ENCODE assay signal across 19 cellular contexts in the genomic region with DNA sequence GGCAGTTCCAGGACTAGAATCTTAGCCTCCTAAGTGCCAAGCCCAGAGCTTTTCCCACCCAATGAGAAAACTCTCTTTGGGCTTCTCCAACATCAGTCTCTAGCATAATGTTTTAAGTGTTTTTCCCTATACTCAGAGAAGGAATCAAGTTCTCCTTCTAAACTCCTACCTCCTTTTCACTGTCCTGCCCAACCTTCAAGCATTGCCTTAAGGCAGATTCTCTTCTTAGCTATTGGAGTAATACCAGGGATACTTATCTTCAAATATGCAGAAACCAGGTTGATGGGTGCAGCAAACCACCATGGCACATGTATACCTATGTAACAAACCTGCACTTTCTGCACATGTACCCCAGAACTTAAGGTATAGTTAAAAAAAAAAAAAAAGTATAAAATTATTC.
A peak's percentile ranks its signal among the peaks of the same experiment; 100 is the strongest.
DNase-seq lines count a peak whose midpoint lies in the region; FAIRE-seq and TF ChIP-seq lines count a peak whose summit lies in the region.
"Had no signal": no experiment of that assay in that cellular context is flagged by ENCODE, and none has a peak within 500 bp of the region (broad histone marks: within the 10 kb centered on the region; RNA-seq: fewer than 3 reads in every experiment).

No MANE protein-coding gene starts in this region.

- no peak overlapping the region for H3K18ac ChIP-seq in H1 (ENCODE audit: extremely low read depth, low read length)

- FAIRE-seq in H1 (lab: Jason Lieb, UNC), result no peak
- FAIRE-seq: G401.6, GM12878 had no signal

- no peak overlapping the region for H3K4ac ChIP-seq in H1 (replicated peaks; ENCODE audit: insufficient read length, low read depth, low read length)

- H3K4me2 ChIP-seq in H1 (ENCODE audit: insufficient read depth in 1 of 2, low read depth in 2 of 2, low read length in 2 of 2), result no peak overlapping the region

- H3K27me3 Mint-ChIP-seq in CD14-positive monocyte (ENCODE audit: low read depth in 3 of 3), result peaks cover 1 to 4% (median 1%) of the 10 kb centered on the region in 3 donors
- H3K27me3 Mint-ChIP-seq in activated T-helper 1 cell treated with anti-CD3 and anti-CD28 coated beads, Interleukin-12 subunit alpha, Interleukin-12 subunit beta, Interleukin-2, Interleukin-4 antibody, amounts not matched to agents 30 ng/mL and 10 ng/mL and 1 ng/mL, durations not matched to agents 14 hours and 24 hours and 36 hours (ENCODE audit: insufficient read depth), result peaks cover 11% of the 10 kb centered on the region

- H3K4me1 ChIP-seq in H1 (replicated peaks in 1 of 4; ENCODE audit: control insufficient read depth in 3 of 4, insufficient read depth in 4 of 4, low read length in 3 of 4) (no peaks in the 10 kb centered on the region), neutrophil (ENCODE audit: control insufficient read depth in 1 of 2, insufficient read depth in 1 of 2, low read depth in 1 of 2, low read length in 1 of 2) (peaks cover 50% of the 10 kb centered on the region in 2 experiments)
- H3K4me1 ChIP-seq: Caco-2 had no signal

- intact Hi-C loops in CD14-positive monocyte (cut with micrococcal nuclease), result no loop called here
- intact Hi-C loops in activated T-helper 1 cell treated with anti-CD3 and anti-CD28 coated beads, Interleukin-12 subunit alpha, Interleukin-12 subunit beta, Interleukin-2, Interleukin-4 antibody, amounts not matched to agents 30 ng/mL and 10 ng/mL and 1 ng/mL, durations not matched to agents 14 hours and 24 hours and 36 hours (cut with micrococcal nuclease), result no loop called here

- no peak overlapping the region for H2BK20ac ChIP-seq in H1 (ENCODE audit: low read length)

- H3K36me3 ChIP-seq in H1 (ENCODE audit: control insufficient read depth in 2 of 4, insufficient read depth in 4 of 4, low read length in 3 of 4) (no peaks in the 10 kb centered on the region), neutrophil (no peaks in the 10 kb centered on the region)

- H3K27me3 ChIP-seq in H1 (replicated peaks in 1 of 4; ENCODE audit: control insufficient read depth in 3 of 4, extremely low read depth in 1 of 4, insufficient read depth in 3 of 4, low read length in 3 of 4) (no peaks in the 10 kb centered on the region), neutrophil (peaks cover 12% of the 10 kb centered on the region)

- H3K23me2 ChIP-seq in H1 (ENCODE audit: low read depth, low read length), result no peaks in the 10 kb centered on the region

- no peak overlapping the region for H3K27ac ChIP-seq in H1 (ENCODE audit: low read depth, low read length)
- H3K27ac ChIP-seq in neutrophil, result peak overlapping the region; percentile 35

- H3K4me1 Mint-ChIP-seq in CD14-positive monocyte, result peaks cover 56% of the 10 kb centered on the region
- H3K4me1 Mint-ChIP-seq in activated T-helper 1 cell treated with anti-CD3 and anti-CD28 coated beads, Interleukin-12 subunit alpha, Interleukin-12 subunit beta, Interleukin-2, Interleukin-4 antibody, amounts not matched to agents 30 ng/mL and 10 ng/mL and 1 ng/mL, durations not matched to agents 14 hours and 24 hours and 36 hours (ENCODE audit: low read depth), result no peaks in the 10 kb centered on the region
- H3K4me1 Mint-ChIP-seq: CD4-positive, CD25-positive, alpha-beta regulatory T cell had no signal

- POLR2A ChIA-PET in H1 (lab: Charles Lee; ENCODE audit: partially characterized antibody), result no interaction called here

- H4K20me1 ChIP-seq in H1 (replicated peaks in 1 of 2; ENCODE audit: control insufficient read depth in 1 of 2, insufficient read depth in 2 of 2, low read length in 2 of 2), result no peaks in the 10 kb centered on the region

- no peaks in the 10 kb centered on the region for H3K9me3 ChIP-seq in H1 (ENCODE audit: insufficient read depth in 2 of 2, low read depth in 1 of 2, low read length in 1 of 2)
- no peaks in the 10 kb centered on the region for H3K9me3 ChIP-seq in neutrophil
- H3K9me3 ChIP-seq: Caco-2 had no signal

- no peak overlapping the region for H2BK12ac ChIP-seq in H1 (ENCODE audit: low read depth, low read length)

- H3K56ac ChIP-seq in H1 (replicated peaks; ENCODE audit: insufficient read length, low read depth, low read length), result no peak overlapping the region

- H3K23ac ChIP-seq in H1 (ENCODE audit: insufficient read length), result no peak overlapping the region

- TF ChIP-seq POLR2A in H1 (IDR thresholded peaks at IDR 0.05; ENCODE audit: control extremely low read depth in 1 of 2, low read depth in 2 of 2, low read length in 2 of 2), result no peak

- no peaks in the 10 kb centered on the region for H3K79me2 ChIP-seq in H1 (ENCODE audit: control insufficient read depth in 1 of 2, insufficient read depth in 2 of 2, low read length in 2 of 2)

- H2BK120ac ChIP-seq in H1 (replicated peaks; ENCODE audit: low read depth, low read length), result no peak overlapping the region

- H4K91ac ChIP-seq in H1 (replicated peaks; ENCODE audit: insufficient read length, low read length), result no peak overlapping the region

- no peaks in the 10 kb centered on the region for H3K79me1 ChIP-seq in H1 (ENCODE audit: low read depth, low read length)

- H3K36me3 Mint-ChIP-seq in CD14-positive monocyte, result no peaks in the 10 kb centered on the region
- H3K36me3 Mint-ChIP-seq in activated T-helper 1 cell treated with anti-CD3 and anti-CD28 coated beads, Interleukin-12 subunit alpha, Interleukin-12 subunit beta, Interleukin-2, Interleukin-4 antibody, amounts not matched to agents 30 ng/mL and 10 ng/mL and 1 ng/mL, durations not matched to agents 14 hours and 24 hours and 36 hours (ENCODE audit: low read depth), result no peaks in the 10 kb centered on the region
- H3K36me3 Mint-ChIP-seq: CD4-positive, CD25-positive, alpha-beta regulatory T cell; CD8-positive, alpha-beta T cell had no signal

- no peak for TF ChIP-seq RAD21 in H1 (IDR thresholded peaks at IDR 0.05 in 1 of 2, conservative IDR thresholded peaks at IDR 0.05 in 1 of 2; ENCODE audit: low read depth in 2 of 2, low read length in 2 of 2)

- H3K4me3 Mint-ChIP-seq in CD14-positive monocyte, result no peak overlapping the region
- H3K4me3 Mint-ChIP-seq in activated T-helper 1 cell treated with anti-CD3 and anti-CD28 coated beads, Interleukin-12 subunit alpha, Interleukin-12 subunit beta, Interleukin-2, Interleukin-4 antibody, amounts not matched to agents 30 ng/mL and 10 ng/mL and 1 ng/mL, durations not matched to agents 14 hours and 24 hours and 36 hours, result no peak overlapping the region
- H3K4me3 Mint-ChIP-seq: CD4-positive, CD25-positive, alpha-beta regulatory T cell; CD8-positive, alpha-beta T cell had no signal

- no peak overlapping the region for H3K9ac ChIP-seq in H1 (replicated peaks in 1 of 4; ENCODE audit: extremely low read depth in 1 of 4, low read depth in 3 of 4, low read length in 3 of 4)

- no peak for TF ChIP-seq EP300 in H1 (IDR thresholded peaks at IDR 0.05; ENCODE audit: borderline replicate concordance in 1 of 2, low read depth in 2 of 2, low read length in 2 of 2)

- H2BK15ac ChIP-seq in H1 (ENCODE audit: low read length), result no peak overlapping the region

- DNase-seq in CD14-positive monocyte (ENCODE audit: low spot score) (no peak), H1 (ENCODE audit: low read depth in 1 of 2, low spot score in 2 of 2) (no peak), NCI-H1048 (lab: John Stamatoyannopoulos, UW) (no peak), GM10266 (ENCODE audit: extremely low spot score) (no peak), NCI-H82 treated with DMSO at 0.1 percent for 48 hours (lab: John Stamatoyannopoulos, UW; ENCODE audit: unreplicated experiment) (no peak)
- DNase-seq in activated T-helper 1 cell treated with anti-CD3 and anti-CD28 coated beads, Interleukin-12 subunit alpha, Interleukin-12 subunit beta, Interleukin-2, Interleukin-4 antibody, amounts not matched to agents 30 ng/mL and 10 ng/mL and 1 ng/mL, durations not matched to agents 14 hours and 24 hours and 36 hours (ENCODE audit: low spot score), result no peak
- DNase-seq: 8988T; C1 segment of cervical spinal cord; Caco-2; CD4-positive, CD25-positive, alpha-beta regulatory T cell; CD8-positive, alpha-beta T cell; DMS153; DND-41; GOT3; H7; HCEC 1CT had no signal

- H4K5ac ChIP-seq in H1 (ENCODE audit: insufficient read length, low read depth, low read length), result no peak overlapping the region

- TF ChIP-seq CTCF in CD14-positive monocyte (IDR thresholded peaks at IDR 0.05) (no peak), H1 (IDR thresholded peaks at IDR 0.05; ENCODE audit: control extremely low read depth in 1 of 3, insufficient read depth in 1 of 3, low read depth in 1 of 3, low read length in 3 of 3) (no peak), neutrophil (IDR thresholded peaks at IDR 0.05) (no peak), GM10266 (IDR thresholded peaks at IDR 0.05; ENCODE audit: control insufficient read depth, insufficient read depth, low read depth, missing control alignments) (no peak)

- no peak overlapping the region for H3K4me3 ChIP-seq in H1 (ENCODE audit: extremely low read depth in 1 of 4, insufficient read depth in 2 of 4, low read depth in 3 of 4, low read length in 4 of 4)
- H3K4me3 ChIP-seq in neutrophil (ENCODE audit: low read depth in 1 of 2, low read length in 1 of 2), result no peak overlapping the region
- H3K4me3 ChIP-seq: GM12878 had no signal

- peak overlapping the region; percentile 71; the same call in 1 of the 2 replicates for H2AFZ ChIP-seq in H1 (ENCODE audit: low read length)

- no peak overlapping the region for H2AK5ac ChIP-seq in H1 (ENCODE audit: low read depth, low read length)

- H2BK5ac ChIP-seq in H1 (ENCODE audit: low read depth, low read length), result no peak overlapping the region

- H4K8ac ChIP-seq in H1 (ENCODE audit: extremely low read depth, insufficient read depth, low read length), result no peak overlapping the region

- H3K14ac ChIP-seq in H1 (ENCODE audit: insufficient read length), result no peak overlapping the region

- CTCF ChIA-PET in H1 (lab: Charles Lee; ENCODE audit: partially characterized antibody), result interaction anchor here (0.7 kb wide), 1 partner anchor 98 kb away, joined by 3 read pairs; no protein-coding TSS in a partner anchor

- H3K27ac Mint-ChIP-seq in CD14-positive monocyte, result peak overlapping the region in 4 of 7 donors; percentile 5 to 77 (median 34)
- no peak overlapping the region for H3K27ac Mint-ChIP-seq in activated T-helper 1 cell treated with anti-CD3 and anti-CD28 coated beads, Interleukin-12 subunit alpha, Interleukin-12 subunit beta, Interleukin-2, Interleukin-4 antibody, amounts not matched to agents 30 ng/mL and 10 ng/mL and 1 ng/mL, durations not matched to agents 14 hours and 24 hours and 36 hours
- H3K27ac Mint-ChIP-seq: CD4-positive, CD25-positive, alpha-beta regulatory T cell; CD8-positive, alpha-beta T cell had no signal

- no peaks in the 10 kb centered on the region for H3K9me3 Mint-ChIP-seq in CD14-positive monocyte
- no peaks in the 10 kb centered on the region for H3K9me3 Mint-ChIP-seq in activated T-helper 1 cell treated with anti-CD3 and anti-CD28 coated beads, Interleukin-12 subunit alpha, Interleukin-12 subunit beta, Interleukin-2, Interleukin-4 antibody, amounts not matched to agents 30 ng/mL and 10 ng/mL and 1 ng/mL, durations not matched to agents 14 hours and 24 hours and 36 hours
- H3K9me3 Mint-ChIP-seq: CD4-positive, CD25-positive, alpha-beta regulatory T cell; CD8-positive, alpha-beta T cell had no signal
